1 cellular context compared by ENCODE assay signal in the genomic region with DNA sequence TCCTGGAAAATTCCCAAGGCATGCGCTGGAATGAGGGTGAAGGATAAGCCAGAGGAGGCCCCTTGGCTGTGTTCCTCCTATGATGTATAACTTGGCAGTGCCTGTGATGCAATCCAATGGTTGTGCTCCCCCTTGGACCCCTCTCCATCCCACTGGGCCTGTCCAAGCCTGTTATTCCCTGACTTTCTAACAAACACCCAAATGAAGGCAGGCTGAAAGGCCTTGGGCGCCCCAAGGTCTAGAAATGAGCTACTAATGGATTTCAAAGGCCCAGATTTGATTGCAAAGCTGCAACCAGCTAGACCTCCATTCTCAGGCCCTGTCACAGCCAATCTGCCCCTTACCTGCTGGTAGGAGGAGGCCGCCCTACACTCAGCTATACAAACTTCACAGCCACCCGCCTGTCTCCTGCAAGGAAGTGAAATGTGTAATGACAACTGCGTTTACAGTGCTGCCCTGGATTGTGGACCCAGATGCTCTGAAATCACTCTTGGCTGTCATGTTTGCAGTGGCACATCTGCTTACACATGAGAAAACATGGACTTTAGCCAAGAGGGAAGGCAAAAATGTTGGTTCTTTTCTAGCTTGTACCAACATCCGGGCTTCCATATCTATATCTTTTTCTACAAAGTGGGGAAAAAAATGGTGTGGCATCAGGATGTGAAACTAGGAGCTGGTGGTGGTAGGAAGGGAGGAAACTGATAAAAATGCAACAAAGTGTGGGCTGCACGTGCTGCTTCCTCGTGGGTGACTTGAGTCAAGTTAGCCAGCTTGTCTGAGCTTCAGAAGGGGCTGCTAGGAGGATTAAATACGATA.
TF ChIP-seq lines count a peak whose summit lies in the region.

No MANE protein-coding gene starts in this region.

TF ChIP-seq in HepG2, 621 proteins besides CTCF, POLR2A, EP300 and RAD21 (continued from another document and continues in another):
- TF ChIP-seq, protein P1, sequence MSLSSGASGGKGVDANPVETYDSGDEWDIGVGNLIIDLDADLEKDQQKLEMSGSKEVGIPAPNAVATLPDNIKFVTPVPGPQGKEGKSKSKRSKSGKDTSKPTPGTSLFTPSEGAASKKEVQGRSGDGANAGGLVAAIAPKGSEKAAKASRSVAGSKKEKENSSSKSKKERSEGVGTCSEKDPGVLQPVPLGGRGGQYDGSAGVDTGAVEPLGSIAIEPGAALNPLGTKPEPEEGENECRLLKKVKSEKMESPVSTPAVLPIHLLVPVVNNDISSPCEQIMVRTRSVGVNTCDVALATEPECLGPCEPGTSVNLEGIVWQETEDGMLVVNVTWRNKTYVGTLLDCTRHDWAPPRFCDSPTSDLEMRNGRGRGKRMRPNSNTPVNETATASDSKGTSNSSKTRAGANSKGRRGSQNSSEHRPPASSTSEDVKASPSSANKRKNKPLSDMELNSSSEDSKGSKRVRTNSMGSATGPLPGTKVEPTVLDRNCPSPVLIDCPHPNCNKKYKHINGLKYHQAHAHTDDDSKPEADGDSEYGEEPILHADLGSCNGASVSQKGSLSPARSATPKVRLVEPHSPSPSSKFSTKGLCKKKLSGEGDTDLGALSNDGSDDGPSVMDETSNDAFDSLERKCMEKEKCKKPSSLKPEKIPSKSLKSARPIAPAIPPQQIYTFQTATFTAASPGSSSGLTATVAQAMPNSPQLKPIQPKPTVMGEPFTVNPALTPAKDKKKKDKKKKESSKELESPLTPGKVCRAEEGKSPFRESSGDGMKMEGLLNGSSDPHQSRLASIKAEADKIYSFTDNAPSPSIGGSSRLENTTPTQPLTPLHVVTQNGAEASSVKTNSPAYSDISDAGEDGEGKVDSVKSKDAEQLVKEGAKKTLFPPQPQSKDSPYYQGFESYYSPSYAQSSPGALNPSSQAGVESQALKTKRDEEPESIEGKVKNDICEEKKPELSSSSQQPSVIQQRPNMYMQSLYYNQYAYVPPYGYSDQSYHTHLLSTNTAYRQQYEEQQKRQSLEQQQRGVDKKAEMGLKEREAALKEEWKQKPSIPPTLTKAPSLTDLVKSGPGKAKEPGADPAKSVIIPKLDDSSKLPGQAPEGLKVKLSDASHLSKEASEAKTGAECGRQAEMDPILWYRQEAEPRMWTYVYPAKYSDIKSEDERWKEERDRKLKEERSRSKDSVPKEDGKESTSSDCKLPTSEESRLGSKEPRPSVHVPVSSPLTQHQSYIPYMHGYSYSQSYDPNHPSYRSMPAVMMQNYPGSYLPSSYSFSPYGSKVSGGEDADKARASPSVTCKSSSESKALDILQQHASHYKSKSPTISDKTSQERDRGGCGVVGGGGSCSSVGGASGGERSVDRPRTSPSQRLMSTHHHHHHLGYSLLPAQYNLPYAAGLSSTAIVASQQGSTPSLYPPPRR (CRISPR knock-in tag; IDR thresholded peaks at IDR 0.05; ENCODE audit: borderline replicate concordance), result peak; percentile 89
- TF ChIP-seq CHD2 (IDR thresholded peaks at IDR 0.05; ENCODE audit: low read depth, low read length) (no peak), ELF4 (CRISPR knock-in tag; IDR thresholded peaks at IDR 0.05; ENCODE audit: borderline replicate concordance) (0 out of 2 replicates have a peak, but pooled peaks have one; percentile 37), ZFAT (CRISPR knock-in tag; conservative IDR thresholded peaks at IDR 0.05) (no peak), ZNF780A (CRISPR knock-in tag; IDR thresholded peaks at IDR 0.05) (no peak), SIX4 (CRISPR knock-in tag; IDR thresholded peaks at IDR 0.05) (peak; percentile 79), TARDBP (CRISPR knock-in tag; IDR thresholded peaks at IDR 0.05) (peak; percentile 81; the same call in 1 of the 2 replicates), CCAR2 (optimal IDR thresholded peaks at IDR 0.05; ENCODE audit: low read depth, low read length) (no peak), FOXO1 (CRISPR knock-in tag; IDR thresholded peaks at IDR 0.05) (peak; percentile 96), MEF2D (CRISPR knock-in tag; IDR thresholded peaks at IDR 0.05) (peak; percentile 89), ZNF451 (CRISPR knock-in tag; IDR thresholded peaks at IDR 0.05) (no peak), EZH2 (conservative IDR thresholded peaks at IDR 0.05; ENCODE audit: low read depth, low read length) (no peak), IRX3 (CRISPR knock-in tag; IDR thresholded peaks at IDR 0.05; ENCODE audit: borderline replicate concordance, low read depth) (no peak), ARHGAP35 (CRISPR knock-in tag; IDR thresholded peaks at IDR 0.05; ENCODE audit: borderline replicate concordance) (no peak), JUN (CRISPR knock-in tag; IDR thresholded peaks at IDR 0.05) (peak; percentile 53; the same call in 1 of the 2 replicates), ZKSCAN8 (CRISPR knock-in tag; IDR thresholded peaks at IDR 0.05; ENCODE audit: borderline replicate concordance) (no peak; the same call in 1 of the 2 replicates), POLR2G (IDR thresholded peaks at IDR 0.05; ENCODE audit: low read depth, low read length) (no peak; the same call in 1 of the 2 replicates), MXD4 (CRISPR knock-in tag; IDR thresholded peaks at IDR 0.05) (no peak), DR1 (CRISPR knock-in tag; IDR thresholded peaks at IDR 0.05) (peak; percentile 52; the same call in 1 of the 2 replicates), TEAD3 (CRISPR knock-in tag; optimal IDR thresholded peaks at IDR 0.05; ENCODE audit: borderline replicate concordance) (peak; percentile 86), SSRP1 (CRISPR knock-in tag; IDR thresholded peaks at IDR 0.05) (peak; percentile 26; the same call in 1 of the 2 replicates), ZNF558 (CRISPR knock-in tag; IDR thresholded peaks at IDR 0.05; ENCODE audit: borderline replicate concordance) (no peak), NFRKB (IDR thresholded peaks at IDR 0.05) (no peak), ATF7 (IDR thresholded peaks at IDR 0.05) (no peak), ATF7 (CRISPR knock-in tag; IDR thresholded peaks at IDR 0.05) (peak; percentile 81; the same call in 1 of the 2 replicates), PAF1 (CRISPR knock-in tag; IDR thresholded peaks at IDR 0.05) (0 out of 2 replicates have a peak, but pooled peaks have one; percentile 13), ZFP36L2 (CRISPR knock-in tag; IDR thresholded peaks at IDR 0.05) (no peak), ZKSCAN1 (IDR thresholded peaks at IDR 0.05; ENCODE audit: low read length) (no peak), LCORL (IDR thresholded peaks at IDR 0.05) (peak; percentile 46; the same call in 1 of the 2 replicates), LCORL (CRISPR knock-in tag; IDR thresholded peaks at IDR 0.05) (no peak), SOX5 (CRISPR knock-in tag; IDR thresholded peaks at IDR 0.05; ENCODE audit: borderline replicate concordance) (peak; percentile 82), ZZZ3 (CRISPR knock-in tag; IDR thresholded peaks at IDR 0.05; ENCODE audit: borderline replicate concordance) (no peak), MTF2 (CRISPR knock-in tag; IDR thresholded peaks at IDR 0.05; ENCODE audit: borderline replicate concordance) (no peak)
- TF ChIP-seq, protein P2, sequence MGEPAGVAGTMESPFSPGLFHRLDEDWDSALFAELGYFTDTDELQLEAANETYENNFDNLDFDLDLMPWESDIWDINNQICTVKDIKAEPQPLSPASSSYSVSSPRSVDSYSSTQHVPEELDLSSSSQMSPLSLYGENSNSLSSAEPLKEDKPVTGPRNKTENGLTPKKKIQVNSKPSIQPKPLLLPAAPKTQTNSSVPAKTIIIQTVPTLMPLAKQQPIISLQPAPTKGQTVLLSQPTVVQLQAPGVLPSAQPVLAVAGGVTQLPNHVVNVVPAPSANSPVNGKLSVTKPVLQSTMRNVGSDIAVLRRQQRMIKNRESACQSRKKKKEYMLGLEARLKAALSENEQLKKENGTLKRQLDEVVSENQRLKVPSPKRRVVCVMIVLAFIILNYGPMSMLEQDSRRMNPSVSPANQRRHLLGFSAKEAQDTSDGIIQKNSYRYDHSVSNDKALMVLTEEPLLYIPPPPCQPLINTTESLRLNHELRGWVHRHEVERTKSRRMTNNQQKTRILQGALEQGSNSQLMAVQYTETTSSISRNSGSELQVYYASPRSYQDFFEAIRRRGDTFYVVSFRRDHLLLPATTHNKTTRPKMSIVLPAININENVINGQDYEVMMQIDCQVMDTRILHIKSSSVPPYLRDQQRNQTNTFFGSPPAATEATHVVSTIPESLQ (CRISPR knock-in tag; conservative IDR thresholded peaks at IDR 0.05), result no peak
- TF ChIP-seq, protein P3, sequence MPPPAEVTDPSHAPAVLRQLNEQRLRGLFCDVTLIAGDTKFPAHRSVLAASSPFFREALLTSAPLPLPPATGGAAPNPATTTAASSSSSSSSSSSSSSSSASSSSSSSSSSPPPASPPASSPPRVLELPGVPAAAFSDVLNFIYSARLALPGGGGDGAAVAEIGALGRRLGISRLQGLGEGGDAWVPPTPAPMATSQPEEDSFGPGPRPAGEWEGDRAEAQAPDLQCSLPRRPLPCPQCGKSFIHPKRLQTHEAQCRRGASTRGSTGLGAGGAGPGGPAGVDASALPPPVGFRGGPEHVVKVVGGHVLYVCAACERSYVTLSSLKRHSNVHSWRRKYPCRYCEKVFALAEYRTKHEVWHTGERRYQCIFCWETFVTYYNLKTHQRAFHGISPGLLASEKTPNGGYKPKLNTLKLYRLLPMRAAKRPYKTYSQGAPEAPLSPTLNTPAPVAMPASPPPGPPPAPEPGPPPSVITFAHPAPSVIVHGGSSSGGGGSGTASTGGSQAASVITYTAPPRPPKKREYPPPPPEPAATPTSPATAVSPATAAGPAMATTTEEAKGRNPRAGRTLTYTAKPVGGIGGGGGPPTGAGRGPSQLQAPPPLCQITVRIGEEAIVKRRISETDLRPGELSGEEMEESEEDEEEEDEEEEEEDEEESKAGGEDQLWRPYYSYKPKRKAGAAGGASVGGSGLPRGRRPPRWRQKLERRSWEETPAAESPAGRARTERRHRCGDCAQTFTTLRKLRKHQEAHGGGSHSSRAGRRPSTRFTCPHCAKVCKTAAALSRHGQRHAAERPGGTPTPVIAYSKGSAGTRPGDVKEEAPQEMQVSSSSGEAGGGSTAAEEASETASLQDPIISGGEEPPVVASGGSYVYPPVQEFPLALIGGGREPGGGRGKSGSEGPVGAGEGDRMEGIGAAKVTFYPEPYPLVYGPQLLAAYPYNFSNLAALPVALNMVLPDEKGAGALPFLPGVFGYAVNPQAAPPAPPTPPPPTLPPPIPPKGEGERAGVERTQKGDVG (CRISPR knock-in tag; IDR thresholded peaks at IDR 0.05; ENCODE audit: borderline replicate concordance), result no peak
- TF ChIP-seq, protein P4, sequence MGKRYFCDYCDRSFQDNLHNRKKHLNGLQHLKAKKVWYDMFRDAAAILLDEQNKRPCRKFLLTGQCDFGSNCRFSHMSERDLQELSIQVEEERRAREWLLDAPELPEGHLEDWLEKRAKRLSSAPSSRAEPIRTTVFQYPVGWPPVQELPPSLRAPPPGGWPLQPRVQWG (CRISPR knock-in tag; IDR thresholded peaks at IDR 0.05; ENCODE audit: borderline replicate concordance, low read depth), result no peak
- TF ChIP-seq, protein P5, sequence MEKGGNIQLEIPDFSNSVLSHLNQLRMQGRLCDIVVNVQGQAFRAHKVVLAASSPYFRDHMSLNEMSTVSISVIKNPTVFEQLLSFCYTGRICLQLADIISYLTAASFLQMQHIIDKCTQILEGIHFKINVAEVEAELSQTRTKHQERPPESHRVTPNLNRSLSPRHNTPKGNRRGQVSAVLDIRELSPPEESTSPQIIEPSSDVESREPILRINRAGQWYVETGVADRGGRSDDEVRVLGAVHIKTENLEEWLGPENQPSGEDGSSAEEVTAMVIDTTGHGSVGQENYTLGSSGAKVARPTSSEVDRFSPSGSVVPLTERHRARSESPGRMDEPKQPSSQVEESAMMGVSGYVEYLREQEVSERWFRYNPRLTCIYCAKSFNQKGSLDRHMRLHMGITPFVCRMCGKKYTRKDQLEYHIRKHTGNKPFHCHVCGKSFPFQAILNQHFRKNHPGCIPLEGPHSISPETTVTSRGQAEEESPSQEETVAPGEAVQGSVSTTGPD (CRISPR knock-in tag; IDR thresholded peaks at IDR 0.05), result peak; percentile 35; the same call in 1 of the 2 replicates
- TF ChIP-seq, protein P6, sequence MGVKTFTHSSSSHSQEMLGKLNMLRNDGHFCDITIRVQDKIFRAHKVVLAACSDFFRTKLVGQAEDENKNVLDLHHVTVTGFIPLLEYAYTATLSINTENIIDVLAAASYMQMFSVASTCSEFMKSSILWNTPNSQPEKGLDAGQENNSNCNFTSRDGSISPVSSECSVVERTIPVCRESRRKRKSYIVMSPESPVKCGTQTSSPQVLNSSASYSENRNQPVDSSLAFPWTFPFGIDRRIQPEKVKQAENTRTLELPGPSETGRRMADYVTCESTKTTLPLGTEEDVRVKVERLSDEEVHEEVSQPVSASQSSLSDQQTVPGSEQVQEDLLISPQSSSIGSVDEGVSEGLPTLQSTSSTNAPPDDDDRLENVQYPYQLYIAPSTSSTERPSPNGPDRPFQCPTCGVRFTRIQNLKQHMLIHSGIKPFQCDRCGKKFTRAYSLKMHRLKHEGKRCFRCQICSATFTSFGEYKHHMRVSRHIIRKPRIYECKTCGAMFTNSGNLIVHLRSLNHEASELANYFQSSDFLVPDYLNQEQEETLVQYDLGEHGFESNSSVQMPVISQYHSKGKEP (CRISPR knock-in tag; IDR thresholded peaks at IDR 0.05), result 0 out of 2 replicates have a peak, but pooled peaks have one; percentile 44
- TF ChIP-seq, protein P7, sequence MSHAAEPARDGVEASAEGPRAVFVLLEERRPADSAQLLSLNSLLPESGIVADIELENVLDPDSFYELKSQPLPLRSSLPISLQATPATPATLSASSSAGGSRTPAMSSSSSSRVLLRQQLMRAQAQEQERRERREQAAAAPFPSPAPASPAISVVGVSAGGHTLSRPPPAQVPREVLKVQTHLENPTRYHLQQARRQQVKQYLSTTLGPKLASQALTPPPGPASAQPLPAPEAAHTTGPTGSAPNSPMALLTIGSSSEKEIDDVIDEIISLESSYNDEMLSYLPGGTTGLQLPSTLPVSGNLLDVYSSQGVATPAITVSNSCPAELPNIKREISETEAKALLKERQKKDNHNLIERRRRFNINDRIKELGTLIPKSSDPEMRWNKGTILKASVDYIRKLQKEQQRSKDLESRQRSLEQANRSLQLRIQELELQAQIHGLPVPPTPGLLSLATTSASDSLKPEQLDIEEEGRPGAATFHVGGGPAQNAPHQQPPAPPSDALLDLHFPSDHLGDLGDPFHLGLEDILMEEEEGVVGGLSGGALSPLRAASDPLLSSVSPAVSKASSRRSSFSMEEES (CRISPR knock-in tag; IDR thresholded peaks at IDR 0.05), result peak; percentile 66
- TF ChIP-seq, protein P8, sequence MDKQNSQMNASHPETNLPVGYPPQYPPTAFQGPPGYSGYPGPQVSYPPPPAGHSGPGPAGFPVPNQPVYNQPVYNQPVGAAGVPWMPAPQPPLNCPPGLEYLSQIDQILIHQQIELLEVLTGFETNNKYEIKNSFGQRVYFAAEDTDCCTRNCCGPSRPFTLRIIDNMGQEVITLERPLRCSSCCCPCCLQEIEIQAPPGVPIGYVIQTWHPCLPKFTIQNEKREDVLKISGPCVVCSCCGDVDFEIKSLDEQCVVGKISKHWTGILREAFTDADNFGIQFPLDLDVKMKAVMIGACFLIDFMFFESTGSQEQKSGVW (CRISPR knock-in tag; IDR thresholded peaks at IDR 0.05; ENCODE audit: borderline replicate concordance), result no peak
